In the genomic region with DNA sequence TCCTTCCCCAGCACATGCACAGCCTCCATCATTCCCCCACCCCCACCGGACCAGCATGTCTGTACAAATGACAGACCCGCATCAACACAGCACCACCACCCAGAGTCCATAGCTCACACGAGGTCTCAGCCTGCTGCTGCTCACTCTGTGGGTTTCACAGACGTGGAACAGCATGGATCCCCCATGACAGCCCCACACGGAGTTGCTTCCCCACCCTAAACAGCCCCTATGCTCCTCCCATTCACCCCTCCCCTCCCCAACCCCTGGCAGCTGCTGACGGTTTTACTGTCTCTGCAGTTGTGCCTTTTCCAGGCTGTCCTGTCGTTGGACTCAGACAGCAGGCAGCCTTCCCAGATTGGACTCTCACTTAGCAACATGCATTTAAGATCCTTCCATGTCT, we compare ENCODE assay signal across 15 cellular contexts.
DNase-seq lines count a peak whose midpoint lies in the region; ATAC-seq and TF ChIP-seq lines count a peak whose summit lies in the region.
"Had no signal": no experiment of that assay in that cellular context is flagged by ENCODE, and none has a peak within 500 bp of the region (broad histone marks: within the 10 kb centered on the region; RNA-seq: fewer than 3 reads in every experiment).

No MANE protein-coding gene starts in this region.

- peaks cover 4% of the 10 kb centered on the region; the same call in 1 of the 2 replicates for H3K4me1 ChIP-seq in BE2C

- ATAC-seq in SK-N-SH treated with all-trans-retinoic acid at 6 μM for 48 hours (peak; percentile 21; the same call in 2 of the 3 replicates), HG02798 (IDR thresholded peaks at IDR 0.05; ENCODE audit: poor library complexity, unreplicated experiment) (no peak)
- ATAC-seq: foreskin keratinocyte; naive thymus-derived CD4-positive, alpha-beta T cell had no signal

- no peaks in the 10 kb centered on the region for H3K27me3 ChIP-seq in BE2C
- H3K27me3 ChIP-seq: foreskin keratinocyte, stomach had no signal

- no peak for TF ChIP-seq CTCF in BE2C (IDR thresholded peaks at IDR 0.05; ENCODE audit: low read depth, low read length)

- H3K9me3 ChIP-seq in BE2C: no peaks in the 10 kb centered on the region
- H3K9me3 ChIP-seq: stomach had no signal

- peak overlapping the region; percentile 28 for H3K4me3 ChIP-seq in BE2C (ENCODE audit: low read depth, low read length)
- H3K4me3 ChIP-seq: smooth muscle cell, stomach had no signal

- DNase-seq in BE2C (peak; percentile 54), hypothalamus (lab: John Stamatoyannopoulos, UW) (peak in 28 of 51 donors; percentile 12 to 69 (median 42)), pons (ENCODE audit: low spot score) (peak; percentile 74), germinal center (ENCODE audit: low spot score) (no peak)
- DNase-seq in activated CD4-positive, alpha-beta T cell treated with anti-CD3 and anti-CD28 coated beads, Interleukin-2, amount 50 U/mL, for 1 hour: no peak
- DNase-seq in stimulated activated CD4-positive, alpha-beta T cell treated with anti-CD3 and anti-CD28 coated beads, Interleukin-2, amount 100 ng/mL, for 48 hours: no peak
- DNase-seq: foreskin keratinocyte; naive thymus-derived CD4-positive, alpha-beta T cell; NCI-H1092 treated with DMSO at 0.1 percent for 48 hours; NCI-H226; stomach; WERI-Rb-1 had no signal

- H3K36me3 ChIP-seq in BE2C: no peaks in the 10 kb centered on the region
- H3K36me3 ChIP-seq: WERI-Rb-1 had no signal

TF ChIP-seq in SK-N-SH treated with all-trans-retinoic acid at 6 μM for 48 hours, 23 proteins besides CTCF, POLR2A, EP300 and RAD21:
- TF ChIP-seq GLIS3 (CRISPR knock-in tag; IDR thresholded peaks at IDR 0.05): no peak
- TF ChIP-seq ZFP30 (CRISPR knock-in tag; IDR thresholded peaks at IDR 0.05): no peak
- TF ChIP-seq, protein P1, sequence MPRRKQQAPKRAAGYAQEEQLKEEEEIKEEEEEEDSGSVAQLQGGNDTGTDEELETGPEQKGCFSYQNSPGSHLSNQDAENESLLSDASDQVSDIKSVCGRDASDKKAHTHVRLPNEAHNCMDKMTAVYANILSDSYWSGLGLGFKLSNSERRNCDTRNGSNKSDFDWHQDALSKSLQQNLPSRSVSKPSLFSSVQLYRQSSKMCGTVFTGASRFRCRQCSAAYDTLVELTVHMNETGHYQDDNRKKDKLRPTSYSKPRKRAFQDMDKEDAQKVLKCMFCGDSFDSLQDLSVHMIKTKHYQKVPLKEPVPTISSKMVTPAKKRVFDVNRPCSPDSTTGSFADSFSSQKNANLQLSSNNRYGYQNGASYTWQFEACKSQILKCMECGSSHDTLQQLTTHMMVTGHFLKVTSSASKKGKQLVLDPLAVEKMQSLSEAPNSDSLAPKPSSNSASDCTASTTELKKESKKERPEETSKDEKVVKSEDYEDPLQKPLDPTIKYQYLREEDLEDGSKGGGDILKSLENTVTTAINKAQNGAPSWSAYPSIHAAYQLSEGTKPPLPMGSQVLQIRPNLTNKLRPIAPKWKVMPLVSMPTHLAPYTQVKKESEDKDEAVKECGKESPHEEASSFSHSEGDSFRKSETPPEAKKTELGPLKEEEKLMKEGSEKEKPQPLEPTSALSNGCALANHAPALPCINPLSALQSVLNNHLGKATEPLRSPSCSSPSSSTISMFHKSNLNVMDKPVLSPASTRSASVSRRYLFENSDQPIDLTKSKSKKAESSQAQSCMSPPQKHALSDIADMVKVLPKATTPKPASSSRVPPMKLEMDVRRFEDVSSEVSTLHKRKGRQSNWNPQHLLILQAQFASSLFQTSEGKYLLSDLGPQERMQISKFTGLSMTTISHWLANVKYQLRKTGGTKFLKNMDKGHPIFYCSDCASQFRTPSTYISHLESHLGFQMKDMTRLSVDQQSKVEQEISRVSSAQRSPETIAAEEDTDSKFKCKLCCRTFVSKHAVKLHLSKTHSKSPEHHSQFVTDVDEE (CRISPR knock-in tag; IDR thresholded peaks at IDR 0.05): no peak
- no peak for TF ChIP-seq ZFP3 (CRISPR knock-in tag; IDR thresholded peaks at IDR 0.05)
- no peak for TF ChIP-seq POU6F1 (CRISPR knock-in tag; IDR thresholded peaks at IDR 0.05; ENCODE audit: borderline replicate concordance, low read depth)
- no peak for TF ChIP-seq ZNF8 (CRISPR knock-in tag; IDR thresholded peaks at IDR 0.05)
- no peak for TF ChIP-seq ZNF70 (CRISPR knock-in tag; IDR thresholded peaks at IDR 0.05)
- no peak for TF ChIP-seq ZC3H10 (CRISPR knock-in tag; IDR thresholded peaks at IDR 0.05)
- TF ChIP-seq, protein P2, sequence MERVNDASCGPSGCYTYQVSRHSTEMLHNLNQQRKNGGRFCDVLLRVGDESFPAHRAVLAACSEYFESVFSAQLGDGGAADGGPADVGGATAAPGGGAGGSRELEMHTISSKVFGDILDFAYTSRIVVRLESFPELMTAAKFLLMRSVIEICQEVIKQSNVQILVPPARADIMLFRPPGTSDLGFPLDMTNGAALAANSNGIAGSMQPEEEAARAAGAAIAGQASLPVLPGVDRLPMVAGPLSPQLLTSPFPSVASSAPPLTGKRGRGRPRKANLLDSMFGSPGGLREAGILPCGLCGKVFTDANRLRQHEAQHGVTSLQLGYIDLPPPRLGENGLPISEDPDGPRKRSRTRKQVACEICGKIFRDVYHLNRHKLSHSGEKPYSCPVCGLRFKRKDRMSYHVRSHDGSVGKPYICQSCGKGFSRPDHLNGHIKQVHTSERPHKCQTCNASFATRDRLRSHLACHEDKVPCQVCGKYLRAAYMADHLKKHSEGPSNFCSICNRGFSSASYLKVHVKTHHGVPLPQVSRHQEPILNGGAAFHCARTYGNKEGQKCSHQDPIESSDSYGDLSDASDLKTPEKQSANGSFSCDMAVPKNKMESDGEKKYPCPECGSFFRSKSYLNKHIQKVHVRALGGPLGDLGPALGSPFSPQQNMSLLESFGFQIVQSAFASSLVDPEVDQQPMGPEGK (CRISPR knock-in tag; IDR thresholded peaks at IDR 0.05; ENCODE audit: borderline replicate concordance): no peak
- TF ChIP-seq CSDC2 (CRISPR knock-in tag; IDR thresholded peaks at IDR 0.05): no peak
- TF ChIP-seq RARB (CRISPR knock-in tag; IDR thresholded peaks at IDR 0.05): no peak

Comparison
In these comparisons a context has a peak if more than half of its experiments do, and no peak if none do; other contexts are left out.
1. DNase-seq: peak in BE2C (single experiment), hypothalamus (28 of 51) and pons (single experiment); none in germinal center (single experiment), activated CD4-positive, alpha-beta T cell treated with anti-CD3 and anti-CD28 coated beads, Interleukin-2, amount 50 U/mL, for 1 hour (single experiment) and stimulated activated CD4-positive, alpha-beta T cell treated with anti-CD3 and anti-CD28 coated beads, Interleukin-2, amount 100 ng/mL, for 48 hours (0 of 2).